16 cellular contexts compared by ENCODE assay signal in the genomic region with DNA sequence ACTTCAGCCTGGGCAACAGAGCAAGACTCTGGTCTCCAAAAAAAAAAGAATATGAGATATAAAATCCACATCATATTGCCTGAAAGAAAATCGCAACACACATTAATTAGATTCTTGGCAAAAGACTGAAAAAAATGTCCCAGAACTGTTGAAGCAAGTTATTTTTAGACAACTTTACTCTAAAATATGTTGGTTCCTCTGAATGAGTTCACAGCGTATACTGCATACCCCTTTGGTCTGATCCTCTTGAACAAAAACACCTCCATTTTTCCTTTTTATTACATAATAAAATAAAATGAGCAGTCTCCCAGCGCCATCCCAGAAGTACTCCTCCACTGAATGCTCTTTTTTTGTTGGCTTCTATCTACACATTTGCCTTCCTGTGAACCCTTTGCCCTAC.
A peak's percentile ranks its signal among the peaks of the same experiment; 100 is the strongest.
DNase-seq lines count a peak whose midpoint lies in the region; FAIRE-seq and TF ChIP-seq lines count a peak whose summit lies in the region.
"Had no signal": no experiment of that assay in that cellular context is flagged by ENCODE, and none has a peak within 500 bp of the region (broad histone marks: within the 10 kb centered on the region; RNA-seq: fewer than 3 reads in every experiment).

No MANE protein-coding gene starts in this region.

- H3K27ac ChIP-seq in SJSA1 (peak overlapping the region; percentile 6; the same call in 1 of the 2 replicates), coronary artery (peak overlapping the region; percentile 84 to 89), smooth muscle cell (ENCODE audit: low read depth) (peak overlapping the region; percentile 90)
- H3K27ac ChIP-seq: SK-N-MC, WERI-Rb-1 had no signal

- H3K9ac ChIP-seq in smooth muscle cell (ENCODE audit: low read depth) = peak overlapping the region; percentile 15

- no peak for FAIRE-seq in D721Med (lab: Jason Lieb, UNC)
- FAIRE-seq: G401.6 had no signal

- DNase-seq in T-helper 1 cell (no peak), SJSA1 (ENCODE audit: low read depth in 1 of 2, low spot score in 2 of 2) (no peak), coronary artery (ENCODE audit: low spot score) (no peak), smooth muscle cell (lab: John Stamatoyannopoulos, UW; ENCODE audit: unreplicated experiment) (no peak), nucleus accumbens (lab: John Stamatoyannopoulos, UW) (no peak), D721Med (ENCODE audit: insufficient read length, low spot score) (no peak), NCI-H2081 (lab: John Stamatoyannopoulos, UW) (no peak)
- DNase-seq: GOT3; left colon; naive thymus-derived CD8-positive, alpha-beta T cell; NK-92 treated with Interleukin-12 subunit alpha and Interleukin-12 subunit beta, amount 100 ng/mL, for 24 hours; retina had no signal

- H3K36me3 Mint-ChIP-seq in T-helper 1 cell treated with Interleukin-12 subunit alpha and Interleukin-12 subunit beta and Interleukin-4 antibody, amounts not matched to agents 30 μg/mL and 1 μg/mL, for 36 hours (ENCODE audit: low read depth) = peaks cover 9% of the 10 kb centered on the region
- H3K36me3 Mint-ChIP-seq: naive thymus-derived CD8-positive, alpha-beta T cell had no signal

- no peak for TF ChIP-seq CTCF in coronary artery (IDR thresholded peaks at IDR 0.05)
- TF ChIP-seq CTCF in smooth muscle cell (IDR thresholded peaks at IDR 0.05; ENCODE audit: borderline replicate concordance, insufficient read depth, poor library complexity, severe bottlenecking) = no peak
- TF ChIP-seq CTCF in D721Med (IDR thresholded peaks at IDR 0.05; ENCODE audit: insufficient read depth, missing control alignments) = no peak

- H3K4me2 ChIP-seq in smooth muscle cell = peak overlapping the region; percentile 23

- no peaks in the 10 kb centered on the region for H4K20me1 ChIP-seq in smooth muscle cell (ENCODE audit: low read depth)

- no peaks in the 10 kb centered on the region for H3K79me2 ChIP-seq in smooth muscle cell (ENCODE audit: low read depth)

- H3F3A ChIP-seq in smooth muscle cell (ENCODE audit: low read depth) = no peaks in the 10 kb centered on the region

- H3K9me3 ChIP-seq in SJSA1 (replicated peaks) (no peaks in the 10 kb centered on the region; the same call in 1 of the 2 replicates), smooth muscle cell (replicated peaks; ENCODE audit: low read depth) (no peaks in the 10 kb centered on the region)

- H3K4me1 ChIP-seq in SJSA1 (replicated peaks) (peaks cover 18% of the 10 kb centered on the region), smooth muscle cell (ENCODE audit: low read depth) (peaks cover 17% of the 10 kb centered on the region)

- H3K9me3 Mint-ChIP-seq in T-helper 1 cell treated with Interleukin-12 subunit alpha and Interleukin-12 subunit beta and Interleukin-4 antibody, amounts not matched to agents 30 μg/mL and 1 μg/mL, for 36 hours = peaks cover 9% of the 10 kb centered on the region
- H3K9me3 Mint-ChIP-seq: naive thymus-derived CD8-positive, alpha-beta T cell had no signal

- H3K36me3 ChIP-seq in SJSA1 = no peaks in the 10 kb centered on the region
- no peaks in the 10 kb centered on the region for H3K36me3 ChIP-seq in smooth muscle cell (ENCODE audit: low read depth)
- H3K36me3 ChIP-seq: WERI-Rb-1 had no signal

- peak overlapping the region; percentile 66 for H3K27ac Mint-ChIP-seq in T-helper 1 cell treated with Interleukin-12 subunit alpha and Interleukin-12 subunit beta and Interleukin-4 antibody, amounts not matched to agents 30 μg/mL and 1 μg/mL, for 36 hours

- no peaks in the 10 kb centered on the region for H3K27me3 ChIP-seq in SJSA1 (replicated peaks)
- no peaks in the 10 kb centered on the region for H3K27me3 ChIP-seq in smooth muscle cell (ENCODE audit: low read depth)

- no peaks in the 10 kb centered on the region for H3K27me3 Mint-ChIP-seq in T-helper 1 cell treated with Interleukin-12 subunit alpha and Interleukin-12 subunit beta and Interleukin-4 antibody, amounts not matched to agents 30 μg/mL and 1 μg/mL, for 36 hours (ENCODE audit: low read depth)

- H3K4me3 ChIP-seq in SJSA1 = no peak overlapping the region
- H3K4me3 ChIP-seq in coronary artery = no peak overlapping the region
- no peak overlapping the region for H3K4me3 ChIP-seq in smooth muscle cell
- H3K4me3 ChIP-seq: SK-N-MC had no signal

- H2AFZ ChIP-seq in smooth muscle cell (ENCODE audit: low read depth) = peak overlapping the region; percentile 6

- H3K4me1 Mint-ChIP-seq in T-helper 1 cell treated with Interleukin-12 subunit alpha and Interleukin-12 subunit beta and Interleukin-4 antibody, amounts not matched to agents 30 μg/mL and 1 μg/mL, for 36 hours (ENCODE audit: low read depth) = peaks cover 48% of the 10 kb centered on the region

- H3K4me3 Mint-ChIP-seq in T-helper 1 cell treated with Interleukin-12 subunit alpha and Interleukin-12 subunit beta and Interleukin-4 antibody, amounts not matched to agents 30 μg/mL and 1 μg/mL, for 36 hours = peak overlapping the region; percentile 18
- H3K4me3 Mint-ChIP-seq: naive thymus-derived CD8-positive, alpha-beta T cell had no signal

- 86% methylated on average over 3 of the region's 3 CpGs for WGBS in smooth muscle cell (ENCODE audit: low lambda C conversion rate)

Comparison
In these comparisons a context has a peak if more than half of its experiments do, and no peak if none do; other contexts are left out.
1. H3K27ac ChIP-seq: peak in every context shown above with its lines; median percentile 90 in smooth muscle cell; 86 in coronary artery; 6 in SJSA1.